Comparison of ENCODE assay signal across 1 cellular context in the genomic region with DNA sequence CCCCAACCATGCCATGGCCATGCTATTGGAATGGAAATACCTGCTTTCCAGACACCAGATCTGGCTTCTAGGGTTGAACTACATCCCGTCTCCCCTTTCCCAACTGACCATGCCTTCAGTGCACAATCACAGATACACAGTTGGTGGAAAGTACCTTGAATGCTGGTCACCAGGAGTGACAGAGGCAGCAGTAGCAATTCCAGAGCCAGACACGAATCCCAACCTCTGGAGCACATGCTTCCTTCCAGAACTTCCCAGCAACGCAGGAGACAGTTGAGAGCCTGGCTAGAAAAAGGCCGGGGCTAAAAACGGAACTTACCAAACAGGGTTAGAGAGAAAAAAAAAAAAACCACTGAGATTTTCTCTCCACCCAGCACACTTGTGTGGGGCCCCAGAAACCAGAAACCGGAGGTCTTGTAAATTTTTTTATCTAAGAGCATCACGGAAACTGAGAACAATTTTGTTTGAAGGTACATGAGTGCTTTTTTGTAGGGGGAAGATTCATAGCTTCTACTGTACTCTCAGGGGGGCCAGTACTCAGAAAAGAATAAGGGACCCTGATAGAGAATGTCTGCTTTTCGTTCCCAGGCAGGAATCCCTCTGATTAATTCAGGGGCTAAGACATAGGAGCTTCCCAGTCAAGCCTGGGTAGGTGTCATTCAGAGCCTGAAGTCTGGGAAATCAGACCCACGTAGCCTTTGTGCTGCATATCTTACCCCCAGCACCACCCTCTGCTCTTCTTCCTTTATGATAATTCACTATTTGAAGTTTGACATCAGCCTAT.
TF ChIP-seq lines count a peak whose summit lies in the region.

Gene CD48, minus strand, starts transcription at position 295 of the 784 bp plus-strand sequence. Its CDS starts 59 bp downstream, at position 236.

TF ChIP-seq in SK-N-SH treated with all-trans-retinoic acid at 6 μM for 48 hours, 23 proteins besides CTCF, POLR2A, EP300 and RAD21 (continued from another document):
- TF ChIP-seq SNAI2 (CRISPR knock-in tag; IDR thresholded peaks at IDR 0.05) (no peak), ZNF8 (CRISPR knock-in tag; IDR thresholded peaks at IDR 0.05) (no peak), PATZ1 (CRISPR knock-in tag; IDR thresholded peaks at IDR 0.05; ENCODE audit: borderline replicate concordance) (no peak), ZFP3 (CRISPR knock-in tag; IDR thresholded peaks at IDR 0.05) (no peak), ARNTL (CRISPR knock-in tag; IDR thresholded peaks at IDR 0.05; ENCODE audit: borderline replicate concordance, low read depth) (no peak), ESRRG (CRISPR knock-in tag; IDR thresholded peaks at IDR 0.05) (no peak), OSR1 (CRISPR knock-in tag; IDR thresholded peaks at IDR 0.05) (no peak), ZFP30 (CRISPR knock-in tag; IDR thresholded peaks at IDR 0.05) (no peak), ZC3H10 (CRISPR knock-in tag; IDR thresholded peaks at IDR 0.05) (no peak), ZNF565 (CRISPR knock-in tag; conservative IDR thresholded peaks at IDR 0.05; ENCODE audit: low read depth) (no peak), BACH2 (CRISPR knock-in tag; IDR thresholded peaks at IDR 0.05; ENCODE audit: borderline replicate concordance) (no peak), TOX (CRISPR knock-in tag; IDR thresholded peaks at IDR 0.05; ENCODE audit: borderline replicate concordance) (no peak), RARB (CRISPR knock-in tag; IDR thresholded peaks at IDR 0.05) (no peak)
- TF ChIP-seq, protein P1, sequence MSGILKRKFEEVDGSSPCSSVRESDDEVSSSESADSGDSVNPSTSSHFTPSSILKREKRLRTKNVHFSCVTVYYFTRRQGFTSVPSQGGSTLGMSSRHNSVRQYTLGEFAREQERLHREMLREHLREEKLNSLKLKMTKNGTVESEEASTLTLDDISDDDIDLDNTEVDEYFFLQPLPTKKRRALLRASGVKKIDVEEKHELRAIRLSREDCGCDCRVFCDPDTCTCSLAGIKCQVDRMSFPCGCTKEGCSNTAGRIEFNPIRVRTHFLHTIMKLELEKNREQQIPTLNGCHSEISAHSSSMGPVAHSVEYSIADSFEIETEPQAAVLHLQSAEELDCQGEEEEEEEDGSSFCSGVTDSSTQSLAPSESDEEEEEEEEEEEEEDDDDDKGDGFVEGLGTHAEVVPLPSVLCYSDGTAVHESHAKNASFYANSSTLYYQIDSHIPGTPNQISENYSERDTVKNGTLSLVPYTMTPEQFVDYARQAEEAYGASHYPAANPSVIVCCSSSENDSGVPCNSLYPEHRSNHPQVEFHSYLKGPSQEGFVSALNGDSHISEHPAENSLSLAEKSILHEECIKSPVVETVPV (CRISPR knock-in tag; IDR thresholded peaks at IDR 0.05) = no peak
TF ChIP-seq in SK-N-SH treated with all-trans-retinoic acid at 6 μM for 48 hours: peak in this region for 0.
